ENCODE assay signal across 23 cellular contexts in genomic region chr3:146243559-146243958, GRCh38.
"Had no signal": no experiment of that assay in that cellular context is flagged by ENCODE, and none has a peak within 500 bp of the region (broad histone marks: within the 10 kb centered on the region; RNA-seq: fewer than 3 reads in every experiment).

No MANE protein-coding gene starts in this region.

- H3K4me1 ChIP-seq: colonic mucosa, gastrocnemius medialis, left lung had no signal

- H3K9me3 ChIP-seq: colonic mucosa, esophagus squamous epithelium, gastrocnemius medialis, left lung, lower lobe of right lung, mucosa of descending colon had no signal

- FAIRE-seq: islet of Langerhans, keratinocyte had no signal

- H3K27me3 ChIP-seq: colonic mucosa, esophagus squamous epithelium, gastrocnemius medialis, heart right ventricle, left lung had no signal

- H3K27ac ChIP-seq: colonic mucosa, epithelial cell of prostate, esophagus squamous epithelium, gastrocnemius medialis, lower lobe of right lung had no signal

- H3K36me3 ChIP-seq: colonic mucosa, gastrocnemius medialis, heart right ventricle, left lung, lower lobe of right lung had no signal

- H3K4me3 ChIP-seq: colonic mucosa, esophagus squamous epithelium, gastrocnemius medialis, heart right ventricle, left lung, lower lobe of right lung, mucosa of descending colon had no signal

- ATAC-seq: effector memory CD8-positive, alpha-beta T cell; esophagus mucosa; gastrocnemius medialis; heart right ventricle; left cardiac atrium; left lung; left ventricle myocardium superior; lower lobe of right lung; mucosa of descending colon had no signal

- DNase-seq: colonic mucosa; effector CD8-positive, alpha-beta T cell; effector memory CD8-positive, alpha-beta T cell; erythroblast; esophagus squamous epithelium; foreskin fibroblast; foreskin melanocyte; gastrocnemius medialis; glutamatergic neuron; head of caudate nucleus; heart right ventricle; hippocampal formation; left cardiac atrium; left lung; left ventricle myocardium superior; lower lobe of right lung; mesenchymal stem cell; mucosa of descending colon; naive B cell had no signal
